Comparison of ENCODE assay signal across 1 cellular context in genomic region chr5:140011297-140011802, GRCh38.
TF ChIP-seq lines count a peak whose summit lies in the region.

No MANE protein-coding gene starts in this region.

TF ChIP-seq in GM12878, 131 proteins besides CTCF, POLR2A, EP300 and RAD21 (continued from another document and continues in another):
- TF ChIP-seq E2F4 (IDR thresholded peaks at IDR 0.05; ENCODE audit: low read depth, low read length) (no peak), SRF (IDR thresholded peaks at IDR 0.05; ENCODE audit: low read depth in 2 of 2, low read length in 2 of 2) (peak in 1 of 2 experiments; percentile 34; a peak in 1 of 4 replicates), SMAD5 (IDR thresholded peaks at IDR 0.05; ENCODE audit: low read depth) (peak; percentile 34; the same call in 1 of the 2 replicates), EZH2 (IDR thresholded peaks at IDR 0.05; ENCODE audit: borderline replicate concordance, control insufficient read depth, low read depth, low read length) (no peak), BCLAF1 (IDR thresholded peaks at IDR 0.05) (no peak), ZNF24 (IDR thresholded peaks at IDR 0.05) (no peak), ATF7 (IDR thresholded peaks at IDR 0.05; ENCODE audit: low read depth) (peak; percentile 95), STAT1 (conservative IDR thresholded peaks at IDR 0.05) (no peak), IRF4 (IDR thresholded peaks at IDR 0.05; ENCODE audit: low read depth, low read length) (peak; percentile 88), RCOR1 (conservative IDR thresholded peaks at IDR 0.05; ENCODE audit: low read depth, low read length) (no peak), STAT3 (IDR thresholded peaks at IDR 0.05; ENCODE audit: low read depth, low read length) (no peak), DPF2 (IDR thresholded peaks at IDR 0.05) (peak; percentile 78), CHD1 (IDR thresholded peaks at IDR 0.05; ENCODE audit: low read depth, low read length) (no peak), CUX1 (IDR thresholded peaks at IDR 0.05; ENCODE audit: insufficient replicate concordance, low read depth, low read length) (peak; percentile 69), ESRRA (IDR thresholded peaks at IDR 0.05; ENCODE audit: low read length) (no peak), ZNF274 (IDR thresholded peaks at IDR 0.05; ENCODE audit: insufficient read depth, insufficient read length) (no peak), CREM (IDR thresholded peaks at IDR 0.05; ENCODE audit: low read depth) (peak; percentile 95), HDAC2 (IDR thresholded peaks at IDR 0.05) (no peak), IKZF1 (conservative IDR thresholded peaks at IDR 0.05) (peak; percentile 80), BCL11A (IDR thresholded peaks at IDR 0.05; ENCODE audit: low read depth, low read length) (peak; percentile 93), CBX5 (IDR thresholded peaks at IDR 0.05; ENCODE audit: low read depth) (peak; percentile 73; the same call in 1 of the 2 replicates), FOXM1 (IDR thresholded peaks at IDR 0.05; ENCODE audit: low read depth, low read length) (peak; percentile 98), ASH2L (IDR thresholded peaks at IDR 0.05; ENCODE audit: borderline replicate concordance, low read depth) (no peak), KAT2A (conservative IDR thresholded peaks at IDR 0.05; ENCODE audit: control insufficient read depth, low read depth, low read length) (no peak), POLR2AphosphoS2 (IDR thresholded peaks at IDR 0.05; ENCODE audit: low read depth, low read length) (no peak), NR2F1 (conservative IDR thresholded peaks at IDR 0.05) (peak; percentile 95), USF1 (IDR thresholded peaks at IDR 0.05; ENCODE audit: borderline replicate concordance, extremely low read length, insufficient read depth, low read depth, low read length) (no peak), HCFC1 (IDR thresholded peaks at IDR 0.05; ENCODE audit: low read length) (no peak), ZBTB40 (IDR thresholded peaks at IDR 0.05; ENCODE audit: borderline replicate concordance) (no peak)
- TF ChIP-seq, protein P1, sequence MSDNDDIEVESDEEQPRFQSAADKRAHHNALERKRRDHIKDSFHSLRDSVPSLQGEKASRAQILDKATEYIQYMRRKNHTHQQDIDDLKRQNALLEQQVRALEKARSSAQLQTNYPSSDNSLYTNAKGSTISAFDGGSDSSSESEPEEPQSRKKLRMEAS (IDR thresholded peaks at IDR 0.05; ENCODE audit: low read depth, low read length): peak; percentile 69; the same call in 1 of the 2 replicates
- TF ChIP-seq, protein P2, sequence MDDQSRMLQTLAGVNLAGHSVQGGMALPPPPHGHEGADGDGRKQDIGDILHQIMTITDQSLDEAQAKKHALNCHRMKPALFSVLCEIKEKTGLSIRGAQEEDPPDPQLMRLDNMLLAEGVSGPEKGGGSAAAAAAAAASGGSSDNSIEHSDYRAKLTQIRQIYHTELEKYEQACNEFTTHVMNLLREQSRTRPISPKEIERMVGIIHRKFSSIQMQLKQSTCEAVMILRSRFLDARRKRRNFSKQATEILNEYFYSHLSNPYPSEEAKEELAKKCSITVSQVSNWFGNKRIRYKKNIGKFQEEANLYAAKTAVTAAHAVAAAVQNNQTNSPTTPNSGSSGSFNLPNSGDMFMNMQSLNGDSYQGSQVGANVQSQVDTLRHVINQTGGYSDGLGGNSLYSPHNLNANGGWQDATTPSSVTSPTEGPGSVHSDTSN (IDR thresholded peaks at IDR 0.05; ENCODE audit: insufficient replicate concordance, low read depth, low read length): no peak
- TF ChIP-seq, protein P3, sequence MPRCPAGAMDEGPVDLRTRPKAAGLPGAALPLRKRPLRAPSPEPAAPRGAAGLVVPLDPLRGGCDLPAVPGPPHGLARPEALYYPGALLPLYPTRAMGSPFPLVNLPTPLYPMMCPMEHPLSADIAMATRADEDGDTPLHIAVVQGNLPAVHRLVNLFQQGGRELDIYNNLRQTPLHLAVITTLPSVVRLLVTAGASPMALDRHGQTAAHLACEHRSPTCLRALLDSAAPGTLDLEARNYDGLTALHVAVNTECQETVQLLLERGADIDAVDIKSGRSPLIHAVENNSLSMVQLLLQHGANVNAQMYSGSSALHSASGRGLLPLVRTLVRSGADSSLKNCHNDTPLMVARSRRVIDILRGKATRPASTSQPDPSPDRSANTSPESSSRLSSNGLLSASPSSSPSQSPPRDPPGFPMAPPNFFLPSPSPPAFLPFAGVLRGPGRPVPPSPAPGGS (IDR thresholded peaks at IDR 0.05; ENCODE audit: borderline replicate concordance, insufficient read depth, low read depth, low read length, poor library complexity, severe bottlenecking): peak; percentile 81
- TF ChIP-seq, protein P4, sequence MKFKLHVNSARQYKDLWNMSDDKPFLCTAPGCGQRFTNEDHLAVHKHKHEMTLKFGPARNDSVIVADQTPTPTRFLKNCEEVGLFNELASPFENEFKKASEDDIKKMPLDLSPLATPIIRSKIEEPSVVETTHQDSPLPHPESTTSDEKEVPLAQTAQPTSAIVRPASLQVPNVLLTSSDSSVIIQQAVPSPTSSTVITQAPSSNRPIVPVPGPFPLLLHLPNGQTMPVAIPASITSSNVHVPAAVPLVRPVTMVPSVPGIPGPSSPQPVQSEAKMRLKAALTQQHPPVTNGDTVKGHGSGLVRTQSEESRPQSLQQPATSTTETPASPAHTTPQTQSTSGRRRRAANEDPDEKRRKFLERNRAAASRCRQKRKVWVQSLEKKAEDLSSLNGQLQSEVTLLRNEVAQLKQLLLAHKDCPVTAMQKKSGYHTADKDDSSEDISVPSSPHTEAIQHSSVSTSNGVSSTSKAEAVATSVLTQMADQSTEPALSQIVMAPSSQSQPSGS (IDR thresholded peaks at IDR 0.05; ENCODE audit: low read length): peak; percentile 100
- TF ChIP-seq, protein P5, sequence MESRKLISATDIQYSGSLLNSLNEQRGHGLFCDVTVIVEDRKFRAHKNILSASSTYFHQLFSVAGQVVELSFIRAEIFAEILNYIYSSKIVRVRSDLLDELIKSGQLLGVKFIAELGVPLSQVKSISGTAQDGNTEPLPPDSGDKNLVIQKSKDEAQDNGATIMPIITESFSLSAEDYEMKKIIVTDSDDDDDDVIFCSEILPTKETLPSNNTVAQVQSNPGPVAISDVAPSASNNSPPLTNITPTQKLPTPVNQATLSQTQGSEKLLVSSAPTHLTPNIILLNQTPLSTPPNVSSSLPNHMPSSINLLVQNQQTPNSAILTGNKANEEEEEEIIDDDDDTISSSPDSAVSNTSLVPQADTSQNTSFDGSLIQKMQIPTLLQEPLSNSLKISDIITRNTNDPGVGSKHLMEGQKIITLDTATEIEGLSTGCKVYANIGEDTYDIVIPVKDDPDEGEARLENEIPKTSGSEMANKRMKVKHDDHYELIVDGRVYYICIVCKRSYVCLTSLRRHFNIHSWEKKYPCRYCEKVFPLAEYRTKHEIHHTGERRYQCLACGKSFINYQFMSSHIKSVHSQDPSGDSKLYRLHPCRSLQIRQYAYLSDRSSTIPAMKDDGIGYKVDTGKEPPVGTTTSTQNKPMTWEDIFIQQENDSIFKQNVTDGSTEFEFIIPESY (IDR thresholded peaks at IDR 0.05): no peak
- TF ChIP-seq, protein P6, sequence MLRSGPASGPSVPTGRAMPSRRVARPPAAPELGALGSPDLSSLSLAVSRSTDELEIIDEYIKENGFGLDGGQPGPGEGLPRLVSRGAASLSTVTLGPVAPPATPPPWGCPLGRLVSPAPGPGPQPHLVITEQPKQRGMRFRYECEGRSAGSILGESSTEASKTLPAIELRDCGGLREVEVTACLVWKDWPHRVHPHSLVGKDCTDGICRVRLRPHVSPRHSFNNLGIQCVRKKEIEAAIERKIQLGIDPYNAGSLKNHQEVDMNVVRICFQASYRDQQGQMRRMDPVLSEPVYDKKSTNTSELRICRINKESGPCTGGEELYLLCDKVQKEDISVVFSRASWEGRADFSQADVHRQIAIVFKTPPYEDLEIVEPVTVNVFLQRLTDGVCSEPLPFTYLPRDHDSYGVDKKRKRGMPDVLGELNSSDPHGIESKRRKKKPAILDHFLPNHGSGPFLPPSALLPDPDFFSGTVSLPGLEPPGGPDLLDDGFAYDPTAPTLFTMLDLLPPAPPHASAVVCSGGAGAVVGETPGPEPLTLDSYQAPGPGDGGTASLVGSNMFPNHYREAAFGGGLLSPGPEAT (IDR thresholded peaks at IDR 0.05; ENCODE audit: low read depth): peak; percentile 58; the same call in 1 of the 2 replicates
